1 cellular context compared by ENCODE assay signal in the genomic region with DNA sequence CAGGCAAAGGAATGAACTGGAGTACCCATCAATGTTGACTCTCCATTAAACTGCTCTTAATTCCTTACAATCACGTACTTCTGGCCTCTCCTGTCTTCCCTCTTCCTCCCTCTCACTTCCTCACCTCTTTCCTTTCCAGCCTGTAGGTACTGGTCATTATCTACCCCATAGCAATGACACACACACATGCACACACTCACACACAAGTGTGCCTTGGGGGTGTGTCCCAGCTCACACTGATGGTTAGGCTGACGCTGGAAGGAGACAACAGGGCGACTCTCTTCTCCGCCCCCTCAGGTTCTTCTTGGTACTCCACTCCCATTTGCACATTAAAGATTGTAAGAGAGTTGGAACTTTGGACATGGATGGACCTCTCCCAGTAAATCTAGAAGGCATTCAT.
TF ChIP-seq lines count a peak whose summit lies in the region.

No MANE protein-coding gene starts in this region.

TF ChIP-seq in HCT116, 20 proteins besides CTCF, POLR2A, EP300 and RAD21:
- TF ChIP-seq CEBPB (IDR thresholded peaks at IDR 0.05; ENCODE audit: low read depth) (no peak), FOSL1 (IDR thresholded peaks at IDR 0.05; ENCODE audit: low read depth) (no peak), JUND (IDR thresholded peaks at IDR 0.05) (no peak), CBX3 (IDR thresholded peaks at IDR 0.05; ENCODE audit: low read depth) (no peak), SIN3A (IDR thresholded peaks at IDR 0.05; ENCODE audit: low read depth) (no peak), ZBTB33 (IDR thresholded peaks at IDR 0.05; ENCODE audit: extremely low read depth, insufficient replicate concordance, low read length) (no peak), EZH2phosphoT487 (IDR thresholded peaks at IDR 0.05; ENCODE audit: borderline replicate concordance) (no peak), ELF1 (IDR thresholded peaks at IDR 0.05; ENCODE audit: borderline replicate concordance, low read depth) (no peak), SP1 (IDR thresholded peaks at IDR 0.05; ENCODE audit: low read depth) (no peak), SRF (IDR thresholded peaks at IDR 0.05; ENCODE audit: low read depth) (no peak), EZH2 (IDR thresholded peaks at IDR 0.05) (no peak), REST (IDR thresholded peaks at IDR 0.05; ENCODE audit: low read depth) (no peak), EGR1 (IDR thresholded peaks at IDR 0.05; ENCODE audit: low read depth) (no peak), POLR2AphosphoS5 (IDR thresholded peaks at IDR 0.05; ENCODE audit: low read depth, low read length) (no peak), TCF7L2 (IDR thresholded peaks at IDR 0.05; ENCODE audit: borderline replicate concordance, extremely low read depth, insufficient read depth, insufficient read length) (no peak), ZNF274 (IDR thresholded peaks at IDR 0.05; ENCODE audit: low read depth, low read length) (no peak), YY1 (IDR thresholded peaks at IDR 0.05; ENCODE audit: extremely low read depth, insufficient replicate concordance, low read depth, low read length) (no peak), ZFX (IDR thresholded peaks at IDR 0.05) (no peak)
- TF ChIP-seq, protein P1, sequence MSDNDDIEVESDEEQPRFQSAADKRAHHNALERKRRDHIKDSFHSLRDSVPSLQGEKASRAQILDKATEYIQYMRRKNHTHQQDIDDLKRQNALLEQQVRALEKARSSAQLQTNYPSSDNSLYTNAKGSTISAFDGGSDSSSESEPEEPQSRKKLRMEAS (IDR thresholded peaks at IDR 0.05) = no peak
